Comparison of ENCODE assay signal across 8 cellular contexts in genomic region chr15:60477991-60478632, GRCh38. TPM values are rescaled to one million over a fixed set of nuclear protein-coding genes. Genes with fewer than 3 reads are reported as not detected.
DNase-seq lines count a peak whose midpoint lies in the region; ATAC-seq and TF ChIP-seq lines count a peak whose summit lies in the region.

No MANE protein-coding gene starts in this region.

- DNase-seq in SIG-M5 treated with dmso at 0.1 percent for 504 hours (lab: John Stamatoyannopoulos, UW; ENCODE audit: unreplicated experiment) = peak; percentile 20
- DNase-seq in SIG-M5 (lab: John Stamatoyannopoulos, UW) = no peak
- peak; percentile 30 for DNase-seq in NCI-H748 (lab: John Stamatoyannopoulos, UW; ENCODE audit: unreplicated experiment)
- DNase-seq in mammary epithelial cell = peak; percentile 28
- peak; percentile 40 for DNase-seq in iris pigment epithelial cell (ENCODE audit: low read depth)
- DNase-seq in NCI-H2171 treated with DMSO at 0.1 percent for 48 hours (lab: John Stamatoyannopoulos, UW) = no peak

- H3K4me3 Mint-ChIP-seq in stimulated activated memory B cell treated with anti-CD40 and anti-IgM and Interleukin-4, amounts not matched to agents 10 μg/mL and 1 μg/mL and 100 μg/mL, for 72 hours = peak overlapping the region; percentile 97

- dilution Hi-C loops in mammary epithelial cell (cut with HindIII; ENCODE audit: low sequenced_read_pairs) = no loop called here

- H3K9me3 ChIP-seq in mammary epithelial cell (replicated peaks; ENCODE audit: insufficient read depth, low read length) = no peaks in the 10 kb centered on the region

- H3K4me1 Mint-ChIP-seq in stimulated activated memory B cell treated with anti-CD40 and anti-IgM and Interleukin-4, amounts not matched to agents 10 μg/mL and 1 μg/mL and 100 μg/mL, for 72 hours = peaks cover 38% of the 10 kb centered on the region

- peak overlapping the region; percentile 92 for H3K27ac Mint-ChIP-seq in stimulated activated memory B cell treated with anti-CD40 and anti-IgM and Interleukin-4, amounts not matched to agents 10 μg/mL and 1 μg/mL and 100 μg/mL, for 72 hours

- H3K27ac ChIP-seq in mammary epithelial cell (ENCODE audit: insufficient read depth, low read depth, low read length) = peak overlapping the region; percentile 86

- in situ Hi-C loops in mammary epithelial cell (cut with MboI; ENCODE audit: low sequenced_read_pairs in 2 of 2) = no loop called here

- no TSS peak for BruUV-seq in mammary epithelial cell (replicated peaks; lab: Mats Ljungman, UMichigan)

- peaks cover 25% of the 10 kb centered on the region for H3K4me1 ChIP-seq in mammary epithelial cell (ENCODE audit: insufficient read depth, low read length)

- peak overlapping the region; percentile 63 to 82 (median 77) for H3K4me3 ChIP-seq in mammary epithelial cell (replicated peaks in 1 of 3; ENCODE audit: insufficient read depth in 1 of 3, low read depth in 2 of 3, low read length in 3 of 3)

- peak overlapping the region; percentile 94 for H3K9ac ChIP-seq in mammary epithelial cell (ENCODE audit: insufficient read depth, low read length)

- intact Hi-C loops in mammary epithelial cell (cut with micrococcal nuclease) = loop anchor here (2.0 kb wide), 1 partner anchor 43 kb away; no protein-coding TSS in a partner anchor

- H3K27me3 Mint-ChIP-seq in stimulated activated memory B cell treated with anti-CD40 and anti-IgM and Interleukin-4, amounts not matched to agents 10 μg/mL and 1 μg/mL and 100 μg/mL, for 72 hours = no peaks in the 10 kb centered on the region

- peak overlapping the region; percentile 95 for H2AFZ ChIP-seq in mammary epithelial cell (ENCODE audit: low read depth, low read length)

- ATAC-seq in stimulated activated memory B cell treated with anti-CD40 and anti-IgM and Interleukin-4, amounts not matched to agents 10 μg/mL and 1 μg/mL and 100 μg/mL, for 72 hours = no peak
- ATAC-seq in GM18517 (IDR thresholded peaks at IDR 0.05; ENCODE audit: unreplicated experiment) = no peak

- H3K9me3 Mint-ChIP-seq in stimulated activated memory B cell treated with anti-CD40 and anti-IgM and Interleukin-4, amounts not matched to agents 10 μg/mL and 1 μg/mL and 100 μg/mL, for 72 hours = no peaks in the 10 kb centered on the region

- H3K4me2 ChIP-seq in mammary epithelial cell (ENCODE audit: insufficient read depth, low read depth, low read length) = peak overlapping the region; percentile 97

- no peaks in the 10 kb centered on the region for H4K20me1 ChIP-seq in mammary epithelial cell (ENCODE audit: insufficient read depth, low read length)

- peaks cover 42% of the 10 kb centered on the region for H3K79me2 ChIP-seq in mammary epithelial cell (ENCODE audit: insufficient read depth, low read length)

- H3K27me3 ChIP-seq in mammary epithelial cell (ENCODE audit: insufficient read depth, low read length) = no peaks in the 10 kb centered on the region

- H3K36me3 ChIP-seq in mammary epithelial cell (ENCODE audit: insufficient read depth, low read length) = peaks cover 4% of the 10 kb centered on the region

- no peak for TF ChIP-seq CTCF in mammary epithelial cell (conservative IDR thresholded peaks at IDR 0.05 in 1 of 2, IDR thresholded peaks at IDR 0.05 in 1 of 2; ENCODE audit: extremely low read depth in 1 of 2, insufficient read depth in 1 of 2, low read depth in 1 of 2, low read length in 2 of 2)

- H3K36me3 Mint-ChIP-seq in stimulated activated memory B cell treated with anti-CD40 and anti-IgM and Interleukin-4, amounts not matched to agents 10 μg/mL and 1 μg/mL and 100 μg/mL, for 72 hours = peaks cover 15% of the 10 kb centered on the region

- CTCF ChIA-PET in mammary epithelial cell (lab: Charles Lee; ENCODE audit: low non-redundant PET) = no interaction called here

- 1% methylated on average over 9 of the region's 9 CpGs for WGBS in mammary epithelial cell (ENCODE audit: low coverage, missing lambda C conversion rate)

RNA-seq across cellular contexts. Expression of gene ICE2, which starts 0.8 kb away (rescaled TPM):
- total RNA-seq in mammary epithelial cell = 10 to 100 TPM; 31.2 to 48.0 TPM
- 17.3 TPM for polyA plus RNA-seq in mammary epithelial cell
- polyA minus RNA-seq in mammary epithelial cell = 23.4 TPM

Comparison
In these comparisons a context has a peak if more than half of its experiments do, and no peak if none do; other contexts are left out.
1. DNase-seq: peak in SIG-M5 treated with dmso at 0.1 percent for 504 hours (single experiment), NCI-H748 (single experiment), mammary epithelial cell (single experiment) and iris pigment epithelial cell (single experiment); none in SIG-M5 (single experiment) and NCI-H2171 treated with DMSO at 0.1 percent for 48 hours (single experiment).